ENCODE assay signal across 24 cellular contexts in the genomic region with DNA sequence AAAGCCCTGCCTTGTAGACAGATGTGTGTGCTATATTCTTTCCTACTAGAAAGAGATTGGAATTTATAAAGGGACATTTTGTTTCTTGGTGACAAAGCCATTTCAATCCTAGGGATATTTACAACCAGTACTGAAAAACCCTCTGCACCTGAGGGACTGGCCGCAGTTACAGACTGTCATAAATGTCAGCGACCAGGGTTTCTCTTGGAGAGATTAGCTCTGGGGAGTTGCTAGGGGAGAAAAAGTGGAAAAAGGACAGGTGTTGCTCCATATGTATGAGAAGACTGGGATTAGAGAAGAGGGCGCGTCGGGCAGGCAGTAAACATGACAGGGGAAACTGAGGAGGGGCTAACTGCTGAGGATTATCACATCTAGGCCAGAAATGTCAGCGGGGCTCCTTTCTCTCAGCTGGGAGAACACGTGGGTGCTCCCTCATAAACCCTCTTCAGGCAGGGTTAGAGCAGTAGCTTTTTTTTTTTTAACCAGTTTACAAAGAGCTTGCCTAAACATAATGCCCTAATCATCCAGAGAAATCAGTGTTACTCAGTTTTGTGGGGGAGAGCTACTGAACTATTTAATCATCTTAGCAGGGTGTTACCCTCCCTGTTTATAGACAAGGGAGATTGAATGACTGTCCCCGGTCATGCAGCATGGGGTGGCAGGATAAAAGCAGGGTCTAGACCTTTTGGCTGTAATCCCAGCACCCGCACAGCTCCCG. TPM values are rescaled to one million over a fixed set of nuclear protein-coding genes. Genes with fewer than 3 reads are reported as not detected.
DNase-seq lines count a peak whose midpoint lies in the region; ATAC-seq and TF ChIP-seq lines count a peak whose summit lies in the region.
"Had no signal": no experiment of that assay in that cellular context is flagged by ENCODE, and none has a peak within 500 bp of the region (broad histone marks: within the 10 kb centered on the region; RNA-seq: fewer than 3 reads in every experiment).

No MANE protein-coding gene starts in this region.

- intact Hi-C loops in stomach (cut with DNase I; ENCODE audit: low total_unique reads) = no loop called here

- no peak overlapping the region for H3K4me3 Mint-ChIP-seq in activated T-helper 17 cell treated with anti-CD3 and anti-CD28 coated beads, Interleukin-2, amount 50 U/mL, for 72 hours
- H3K4me3 Mint-ChIP-seq: activated naive CD4-positive, alpha-beta T cell treated with anti-CD3 and anti-CD28 coated beads, Interleukin-2, amount 10 ng/mL, durations not matched to agents 7 days and 5 days; natural killer cell treated with Interleukin-12 subunit alpha and Interleukin-12 subunit beta and Interleukin-15 and Interleukin-18, amount 100 ng/mL, for 72 hours had no signal

- no peak overlapping the region for H3K27ac Mint-ChIP-seq in activated T-helper 17 cell treated with anti-CD3 and anti-CD28 coated beads, Interleukin-2, amount 50 U/mL, for 72 hours
- H3K27ac Mint-ChIP-seq: activated naive CD4-positive, alpha-beta T cell treated with anti-CD3 and anti-CD28 coated beads, Interleukin-2, amount 10 ng/mL, durations not matched to agents 7 days and 5 days; natural killer cell treated with Interleukin-12 subunit alpha and Interleukin-12 subunit beta and Interleukin-15 and Interleukin-18, amount 100 ng/mL, for 72 hours had no signal

- H3K27ac ChIP-seq in mucosa of rectum (ENCODE audit: low read depth in 2 of 2, low read length in 2 of 2) = peak overlapping the region; percentile 40 to 55
- peak overlapping the region; percentile 73 to 83 (median 74) for H3K27ac ChIP-seq in stomach
- H3K27ac ChIP-seq: BLaER1 treated with 17β-estradiol and CSF1 and Interleukin-3, amounts not matched to agents 10 nM and 100 nM; brain microvascular endothelial cell; sigmoid colon; tibial nerve had no signal

- peaks cover 6% of the 10 kb centered on the region for H3K4me1 Mint-ChIP-seq in activated T-helper 17 cell treated with anti-CD3 and anti-CD28 coated beads, Interleukin-2, amount 50 U/mL, for 72 hours
- H3K4me1 Mint-ChIP-seq: activated naive CD4-positive, alpha-beta T cell treated with anti-CD3 and anti-CD28 coated beads, Interleukin-2, amount 10 ng/mL, durations not matched to agents 7 days and 5 days had no signal

- DNase-seq in NCI-H1092 treated with DMSO at 0.1 percent for 48 hours (lab: John Stamatoyannopoulos, UW) = peak; percentile 26
- no peak for DNase-seq in NCI-H1092 (lab: John Stamatoyannopoulos, UW)
- DNase-seq in stomach = no peak
- no peak for DNase-seq in activated effector memory CD4-positive, alpha-beta T cell treated with Interleukin-2 at 50 U/mL for 16 hours
- DNase-seq in SIG-M5 (lab: John Stamatoyannopoulos, UW) = no peak
- DNase-seq: 8988T; activated CD4-positive, alpha-beta T cell treated with anti-CD3 and anti-CD28 coated beads for 4 hours; activated naive CD4-positive, alpha-beta T cell treated with anti-CD3 and anti-CD28 coated beads, Interleukin-2, amount 10 ng/mL, durations not matched to agents 7 days and 5 days; brain microvascular endothelial cell; dermis blood vessel endothelial cell; hippocampal formation; left cardiac atrium; NCI-H187; sigmoid colon; stimulated activated CD4-positive, alpha-beta T cell treated with anti-CD3 and anti-CD28 coated beads, Interleukin-4, amount 100 ng/mL, for 1 hour; stimulated activated CD8-positive, alpha-beta memory T cell treated with anti-CD3 and anti-CD28 coated beads, Interleukin-4, amount 100 ng/mL, for 48 hours; T-helper 9 cell had no signal

- H3K9me3 ChIP-seq in mucosa of rectum (ENCODE audit: control insufficient read depth in 2 of 2, low read length in 2 of 2) = no peaks in the 10 kb centered on the region
- no peaks in the 10 kb centered on the region for H3K9me3 ChIP-seq in stomach
- H3K9me3 ChIP-seq: BLaER1 treated with 17β-estradiol and CSF1 and Interleukin-3, amounts not matched to agents 10 nM and 100 nM; sigmoid colon; tibial nerve had no signal

- WGBS in stomach, 5 donors = 39 to 58% (median 45%) methylated on average over 10 of the region's 10 CpGs

- no peak overlapping the region for H3K9ac ChIP-seq in mucosa of rectum (ENCODE audit: low read depth in 1 of 2, low read length in 2 of 2)
- H3K9ac ChIP-seq: BLaER1 treated with 17β-estradiol and CSF1 and Interleukin-3, amounts not matched to agents 10 nM and 100 nM had no signal

- no peak for TF ChIP-seq CTCF in stomach (IDR thresholded peaks at IDR 0.05)

- H3K36me3 Mint-ChIP-seq in activated T-helper 17 cell treated with anti-CD3 and anti-CD28 coated beads, Interleukin-2, amount 50 U/mL, for 72 hours (ENCODE audit: low read depth) = no peaks in the 10 kb centered on the region
- H3K36me3 Mint-ChIP-seq: activated naive CD4-positive, alpha-beta T cell treated with anti-CD3 and anti-CD28 coated beads, Interleukin-2, amount 10 ng/mL, durations not matched to agents 7 days and 5 days; natural killer cell treated with Interleukin-12 subunit alpha and Interleukin-12 subunit beta and Interleukin-15 and Interleukin-18, amount 100 ng/mL, for 72 hours had no signal

- no peak for TF ChIP-seq POLR2A in stomach (IDR thresholded peaks at IDR 0.05)

- H3K36me3 ChIP-seq in mucosa of rectum (ENCODE audit: control insufficient read depth in 2 of 2, insufficient read depth in 2 of 2, low read length in 2 of 2) (no peaks in the 10 kb centered on the region), stomach (no peaks in the 10 kb centered on the region)
- H3K36me3 ChIP-seq: BLaER1 treated with 17β-estradiol and CSF1 and Interleukin-3, amounts not matched to agents 10 nM and 100 nM; brain microvascular endothelial cell; sigmoid colon; tibial nerve had no signal

- peak; percentile 34 for ATAC-seq in activated T-helper 17 cell treated with anti-CD3 and anti-CD28 coated beads, Interleukin-2, amount 50 U/mL, for 72 hours (replicated peaks)
- ATAC-seq in HG03139 (IDR thresholded peaks at IDR 0.05; ENCODE audit: unreplicated experiment) = no peak
- ATAC-seq: natural killer cell treated with Interleukin-12 subunit alpha and Interleukin-12 subunit beta and Interleukin-15 and Interleukin-18, amount 100 ng/mL, for 72 hours had no signal

- no peak overlapping the region for H3K4me3 ChIP-seq in mucosa of rectum (ENCODE audit: low read length in 2 of 2)
- H3K4me3 ChIP-seq in stomach = no peak overlapping the region
- H3K4me3 ChIP-seq: BLaER1 treated with 17β-estradiol and CSF1 and Interleukin-3, amounts not matched to agents 10 nM and 100 nM; sigmoid colon; tibial nerve had no signal

- H3K4me1 ChIP-seq in mucosa of rectum (ENCODE audit: control insufficient read depth in 2 of 2, insufficient read depth in 2 of 2, low read length in 2 of 2) = peaks cover 13 to 25% of the 10 kb centered on the region in 2 donors
- H3K4me1 ChIP-seq in stomach = peaks cover 32 to 53% (median 38%) of the 10 kb centered on the region in 4 donors
- H3K4me1 ChIP-seq: sigmoid colon had no signal

- H3K9me3 Mint-ChIP-seq in activated T-helper 17 cell treated with anti-CD3 and anti-CD28 coated beads, Interleukin-2, amount 50 U/mL, for 72 hours = no peaks in the 10 kb centered on the region
- H3K9me3 Mint-ChIP-seq: activated naive CD4-positive, alpha-beta T cell treated with anti-CD3 and anti-CD28 coated beads, Interleukin-2, amount 10 ng/mL, durations not matched to agents 7 days and 5 days; natural killer cell treated with Interleukin-12 subunit alpha and Interleukin-12 subunit beta and Interleukin-15 and Interleukin-18, amount 100 ng/mL, for 72 hours had no signal

- no peak for TF ChIP-seq EP300 in stomach (IDR thresholded peaks at IDR 0.05)

- no peaks in the 10 kb centered on the region for H3K27me3 Mint-ChIP-seq in activated T-helper 17 cell treated with anti-CD3 and anti-CD28 coated beads, Interleukin-2, amount 50 U/mL, for 72 hours

- H3K27me3 ChIP-seq in mucosa of rectum (ENCODE audit: control insufficient read depth in 2 of 2, insufficient read depth in 2 of 2, low read length in 2 of 2) (no peaks in the 10 kb centered on the region), stomach (no peaks in the 10 kb centered on the region)
- H3K27me3 ChIP-seq: brain microvascular endothelial cell, sigmoid colon, tibial nerve had no signal

RNA-seq across cellular contexts. Expression of a gene that starts 35.1 kb away (rescaled TPM):
- 10 to 100 TPM in 1 of 2 donors, 1 to 10 TPM in 1; 3.9 to 33.3 TPM for total RNA-seq in activated T-helper 17 cell treated with anti-CD3 and anti-CD28 coated beads, Interleukin-2, amount 50 U/mL, for 72 hours
- total RNA-seq in stomach = 100 to 1,000 TPM in 2 of 5 donors, 10 to 100 TPM in 3; 56.8 to 185 (median 84.3) TPM
- polyA plus RNA-seq in stomach = 10 to 100 TPM; 25.5 to 47.7 (median 35.1) TPM
- total RNA-seq: SK-MEL-5 had no signal

RNA-seq across cellular contexts. Expression of a gene that starts 58.4 kb away (rescaled TPM):
- 10 to 100 TPM; 26.8 to 51.9 TPM for total RNA-seq in activated T-helper 17 cell treated with anti-CD3 and anti-CD28 coated beads, Interleukin-2, amount 50 U/mL, for 72 hours
- total RNA-seq in stomach = 10 to 100 TPM in 3 of 5 donors, 1 to 10 TPM in 1, not detected in 1; 2.9 to 70.1 (median 44.6) TPM
- 10 to 100 TPM; 15.4 to 26.9 (median 16.3) TPM for polyA plus RNA-seq in stomach
